ENCODE assay signal across 1 cellular context in the genomic region with DNA sequence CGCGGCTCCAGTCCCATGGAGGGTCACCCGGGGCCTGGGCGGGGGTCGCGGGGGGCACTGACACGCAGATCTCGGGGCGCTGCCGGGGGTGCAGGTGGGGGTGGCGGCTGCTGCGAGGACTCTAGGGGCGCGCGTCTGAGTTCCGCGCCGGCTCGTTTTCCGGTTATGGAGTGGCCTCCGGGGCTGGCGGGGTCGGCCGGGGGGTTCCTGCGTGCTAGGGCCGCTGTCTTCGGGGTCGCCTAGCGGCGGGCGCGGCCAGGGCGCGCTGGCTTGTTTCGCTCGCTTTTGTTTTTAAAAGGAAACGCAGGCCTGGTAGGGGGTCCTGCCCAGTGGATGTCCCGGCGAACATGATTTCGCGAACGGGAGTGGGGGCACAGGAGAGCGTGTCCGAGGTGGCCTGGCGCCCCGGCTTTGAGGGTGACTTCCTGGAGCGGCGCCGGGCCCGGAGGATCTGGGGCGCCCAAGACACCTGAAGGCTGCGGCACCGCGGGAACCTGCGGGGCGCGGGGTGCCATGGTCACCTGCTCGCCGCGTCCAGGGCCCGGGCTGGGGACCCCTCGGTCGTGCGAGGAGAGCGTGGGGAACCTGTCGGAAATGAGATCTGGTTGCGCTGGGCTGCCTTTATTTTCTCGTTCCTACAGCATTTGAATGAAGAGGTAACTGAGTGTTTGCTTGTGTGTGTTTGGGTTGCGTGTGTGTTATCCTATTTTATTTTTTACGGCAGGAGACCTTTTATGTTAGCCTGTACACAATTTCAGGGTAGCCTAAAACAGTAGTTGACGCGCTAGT.
A peak's percentile ranks its signal among the peaks of the same experiment; 100 is the strongest.
TF ChIP-seq lines count a peak whose summit lies in the region.

No MANE protein-coding gene starts in this region.

TF ChIP-seq in K562, 482 proteins besides CTCF, POLR2A, EP300 and RAD21 (continued from another document and continues in another):
- TF ChIP-seq, protein P1, sequence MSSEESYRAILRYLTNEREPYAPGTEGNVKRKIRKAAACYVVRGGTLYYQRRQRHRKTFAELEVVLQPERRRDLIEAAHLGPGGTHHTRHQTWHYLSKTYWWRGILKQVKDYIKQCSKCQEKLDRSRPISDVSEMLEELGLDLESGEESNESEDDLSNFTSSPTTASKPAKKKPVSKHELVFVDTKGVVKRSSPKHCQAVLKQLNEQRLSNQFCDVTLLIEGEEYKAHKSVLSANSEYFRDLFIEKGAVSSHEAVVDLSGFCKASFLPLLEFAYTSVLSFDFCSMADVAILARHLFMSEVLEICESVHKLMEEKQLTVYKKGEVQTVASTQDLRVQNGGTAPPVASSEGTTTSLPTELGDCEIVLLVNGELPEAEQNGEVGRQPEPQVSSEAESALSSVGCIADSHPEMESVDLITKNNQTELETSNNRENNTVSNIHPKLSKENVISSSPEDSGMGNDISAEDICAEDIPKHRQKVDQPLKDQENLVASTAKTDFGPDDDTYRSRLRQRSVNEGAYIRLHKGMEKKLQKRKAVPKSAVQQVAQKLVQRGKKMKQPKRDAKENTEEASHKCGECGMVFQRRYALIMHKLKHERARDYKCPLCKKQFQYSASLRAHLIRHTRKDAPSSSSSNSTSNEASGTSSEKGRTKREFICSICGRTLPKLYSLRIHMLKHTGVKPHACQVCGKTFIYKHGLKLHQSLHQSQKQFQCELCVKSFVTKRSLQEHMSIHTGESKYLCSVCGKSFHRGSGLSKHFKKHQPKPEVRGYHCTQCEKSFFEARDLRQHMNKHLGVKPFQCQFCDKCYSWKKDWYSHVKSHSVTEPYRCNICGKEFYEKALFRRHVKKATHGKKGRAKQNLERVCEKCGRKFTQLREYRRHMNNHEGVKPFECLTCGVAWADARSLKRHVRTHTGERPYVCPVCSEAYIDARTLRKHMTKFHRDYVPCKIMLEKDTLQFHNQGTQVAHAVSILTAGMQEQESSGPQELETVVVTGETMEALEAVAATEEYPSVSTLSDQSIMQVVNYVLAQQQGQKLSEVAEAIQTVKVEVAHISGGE (CRISPR knock-in tag; IDR thresholded peaks at IDR 0.05), result no peak
- TF ChIP-seq, protein P2, sequence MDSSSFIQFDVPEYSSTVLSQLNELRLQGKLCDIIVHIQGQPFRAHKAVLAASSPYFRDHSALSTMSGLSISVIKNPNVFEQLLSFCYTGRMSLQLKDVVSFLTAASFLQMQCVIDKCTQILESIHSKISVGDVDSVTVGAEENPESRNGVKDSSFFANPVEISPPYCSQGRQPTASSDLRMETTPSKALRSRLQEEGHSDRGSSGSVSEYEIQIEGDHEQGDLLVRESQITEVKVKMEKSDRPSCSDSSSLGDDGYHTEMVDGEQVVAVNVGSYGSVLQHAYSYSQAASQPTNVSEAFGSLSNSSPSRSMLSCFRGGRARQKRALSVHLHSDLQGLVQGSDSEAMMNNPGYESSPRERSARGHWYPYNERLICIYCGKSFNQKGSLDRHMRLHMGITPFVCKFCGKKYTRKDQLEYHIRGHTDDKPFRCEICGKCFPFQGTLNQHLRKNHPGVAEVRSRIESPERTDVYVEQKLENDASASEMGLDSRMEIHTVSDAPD (CRISPR knock-in tag; IDR thresholded peaks at IDR 0.05), result no peak
- TF ChIP-seq ZNF143 (CRISPR knock-in tag; IDR thresholded peaks at IDR 0.05) (no peak), CEBPG (CRISPR knock-in tag; IDR thresholded peaks at IDR 0.05) (no peak), CEBPG (tag; conservative IDR thresholded peaks at IDR 0.05 in 1 of 2, IDR thresholded peaks at IDR 0.05 in 1 of 2) (no peak), RB1 (IDR thresholded peaks at IDR 0.05; ENCODE audit: low read depth) (no peak), MLX (CRISPR knock-in tag; conservative IDR thresholded peaks at IDR 0.05) (no peak), ZNF76 (CRISPR knock-in tag; IDR thresholded peaks at IDR 0.05; ENCODE audit: borderline replicate concordance) (no peak), POLR2G (IDR thresholded peaks at IDR 0.05; ENCODE audit: low read depth, low read length) (peak; percentile 82), C11orf30 (IDR thresholded peaks at IDR 0.05; ENCODE audit: low read depth) (no peak), HMGN3 (IDR thresholded peaks at IDR 0.05; ENCODE audit: borderline replicate concordance, extremely low read depth, insufficient read length, low read depth, low read length) (peak; percentile 15), RBFOX2 (IDR thresholded peaks at IDR 0.05; ENCODE audit: low read depth, low read length) (peak; percentile 84), FOSL1 (tag; conservative IDR thresholded peaks at IDR 0.05) (0 out of 2 replicates have a peak, but pooled peaks have one; percentile 0), ZNF589 (CRISPR knock-in tag; IDR thresholded peaks at IDR 0.05; ENCODE audit: low read depth) (no peak), ZNF263 (CRISPR knock-in tag; IDR thresholded peaks at IDR 0.05; ENCODE audit: borderline replicate concordance) (peak; percentile 62), HES1 (IDR thresholded peaks at IDR 0.05; ENCODE audit: low read depth) (no peak), NR2C2 (CRISPR knock-in tag; IDR thresholded peaks at IDR 0.05) (no peak), NR2C2 (tag; IDR thresholded peaks at IDR 0.05) (0 out of 2 replicates have a peak, but pooled peaks have one; percentile 8), ZEB2 (IDR thresholded peaks at IDR 0.05) (no peak), ATF2 (CRISPR knock-in tag; IDR thresholded peaks at IDR 0.05) (no peak), U2AF2 (optimal IDR thresholded peaks at IDR 0.05; ENCODE audit: low read depth, low read length) (no peak), GTF2E2 (tag; IDR thresholded peaks at IDR 0.05) (0 out of 2 replicates have a peak, but pooled peaks have one; percentile 43), NFRKB (IDR thresholded peaks at IDR 0.05; ENCODE audit: low read depth) (no peak), MTA1 (IDR thresholded peaks at IDR 0.05; ENCODE audit: borderline replicate concordance) (no peak), STAG1 (CRISPR knock-in tag; IDR thresholded peaks at IDR 0.05; ENCODE audit: borderline replicate concordance) (no peak), WHSC1 (IDR thresholded peaks at IDR 0.05; ENCODE audit: low read length) (no peak), GABPB2 (CRISPR knock-in tag; conservative IDR thresholded peaks at IDR 0.05) (no peak), DMBX1 (CRISPR knock-in tag; IDR thresholded peaks at IDR 0.05; ENCODE audit: borderline replicate concordance) (no peak), ZNF830 (CRISPR knock-in tag; IDR thresholded peaks at IDR 0.05) (0 out of 2 replicates have a peak, but pooled peaks have one; percentile 73), ARID1B (IDR thresholded peaks at IDR 0.05) (no peak), ZC3H8 (IDR thresholded peaks at IDR 0.05) (no peak), XRCC4 (IDR thresholded peaks at IDR 0.05; ENCODE audit: extremely low read depth, insufficient read depth, insufficient read length) (no peak), ZBED1 (IDR thresholded peaks at IDR 0.05) (no peak), ZNF785 (CRISPR knock-in tag; IDR thresholded peaks at IDR 0.05) (no peak)
- TF ChIP-seq, protein P3, sequence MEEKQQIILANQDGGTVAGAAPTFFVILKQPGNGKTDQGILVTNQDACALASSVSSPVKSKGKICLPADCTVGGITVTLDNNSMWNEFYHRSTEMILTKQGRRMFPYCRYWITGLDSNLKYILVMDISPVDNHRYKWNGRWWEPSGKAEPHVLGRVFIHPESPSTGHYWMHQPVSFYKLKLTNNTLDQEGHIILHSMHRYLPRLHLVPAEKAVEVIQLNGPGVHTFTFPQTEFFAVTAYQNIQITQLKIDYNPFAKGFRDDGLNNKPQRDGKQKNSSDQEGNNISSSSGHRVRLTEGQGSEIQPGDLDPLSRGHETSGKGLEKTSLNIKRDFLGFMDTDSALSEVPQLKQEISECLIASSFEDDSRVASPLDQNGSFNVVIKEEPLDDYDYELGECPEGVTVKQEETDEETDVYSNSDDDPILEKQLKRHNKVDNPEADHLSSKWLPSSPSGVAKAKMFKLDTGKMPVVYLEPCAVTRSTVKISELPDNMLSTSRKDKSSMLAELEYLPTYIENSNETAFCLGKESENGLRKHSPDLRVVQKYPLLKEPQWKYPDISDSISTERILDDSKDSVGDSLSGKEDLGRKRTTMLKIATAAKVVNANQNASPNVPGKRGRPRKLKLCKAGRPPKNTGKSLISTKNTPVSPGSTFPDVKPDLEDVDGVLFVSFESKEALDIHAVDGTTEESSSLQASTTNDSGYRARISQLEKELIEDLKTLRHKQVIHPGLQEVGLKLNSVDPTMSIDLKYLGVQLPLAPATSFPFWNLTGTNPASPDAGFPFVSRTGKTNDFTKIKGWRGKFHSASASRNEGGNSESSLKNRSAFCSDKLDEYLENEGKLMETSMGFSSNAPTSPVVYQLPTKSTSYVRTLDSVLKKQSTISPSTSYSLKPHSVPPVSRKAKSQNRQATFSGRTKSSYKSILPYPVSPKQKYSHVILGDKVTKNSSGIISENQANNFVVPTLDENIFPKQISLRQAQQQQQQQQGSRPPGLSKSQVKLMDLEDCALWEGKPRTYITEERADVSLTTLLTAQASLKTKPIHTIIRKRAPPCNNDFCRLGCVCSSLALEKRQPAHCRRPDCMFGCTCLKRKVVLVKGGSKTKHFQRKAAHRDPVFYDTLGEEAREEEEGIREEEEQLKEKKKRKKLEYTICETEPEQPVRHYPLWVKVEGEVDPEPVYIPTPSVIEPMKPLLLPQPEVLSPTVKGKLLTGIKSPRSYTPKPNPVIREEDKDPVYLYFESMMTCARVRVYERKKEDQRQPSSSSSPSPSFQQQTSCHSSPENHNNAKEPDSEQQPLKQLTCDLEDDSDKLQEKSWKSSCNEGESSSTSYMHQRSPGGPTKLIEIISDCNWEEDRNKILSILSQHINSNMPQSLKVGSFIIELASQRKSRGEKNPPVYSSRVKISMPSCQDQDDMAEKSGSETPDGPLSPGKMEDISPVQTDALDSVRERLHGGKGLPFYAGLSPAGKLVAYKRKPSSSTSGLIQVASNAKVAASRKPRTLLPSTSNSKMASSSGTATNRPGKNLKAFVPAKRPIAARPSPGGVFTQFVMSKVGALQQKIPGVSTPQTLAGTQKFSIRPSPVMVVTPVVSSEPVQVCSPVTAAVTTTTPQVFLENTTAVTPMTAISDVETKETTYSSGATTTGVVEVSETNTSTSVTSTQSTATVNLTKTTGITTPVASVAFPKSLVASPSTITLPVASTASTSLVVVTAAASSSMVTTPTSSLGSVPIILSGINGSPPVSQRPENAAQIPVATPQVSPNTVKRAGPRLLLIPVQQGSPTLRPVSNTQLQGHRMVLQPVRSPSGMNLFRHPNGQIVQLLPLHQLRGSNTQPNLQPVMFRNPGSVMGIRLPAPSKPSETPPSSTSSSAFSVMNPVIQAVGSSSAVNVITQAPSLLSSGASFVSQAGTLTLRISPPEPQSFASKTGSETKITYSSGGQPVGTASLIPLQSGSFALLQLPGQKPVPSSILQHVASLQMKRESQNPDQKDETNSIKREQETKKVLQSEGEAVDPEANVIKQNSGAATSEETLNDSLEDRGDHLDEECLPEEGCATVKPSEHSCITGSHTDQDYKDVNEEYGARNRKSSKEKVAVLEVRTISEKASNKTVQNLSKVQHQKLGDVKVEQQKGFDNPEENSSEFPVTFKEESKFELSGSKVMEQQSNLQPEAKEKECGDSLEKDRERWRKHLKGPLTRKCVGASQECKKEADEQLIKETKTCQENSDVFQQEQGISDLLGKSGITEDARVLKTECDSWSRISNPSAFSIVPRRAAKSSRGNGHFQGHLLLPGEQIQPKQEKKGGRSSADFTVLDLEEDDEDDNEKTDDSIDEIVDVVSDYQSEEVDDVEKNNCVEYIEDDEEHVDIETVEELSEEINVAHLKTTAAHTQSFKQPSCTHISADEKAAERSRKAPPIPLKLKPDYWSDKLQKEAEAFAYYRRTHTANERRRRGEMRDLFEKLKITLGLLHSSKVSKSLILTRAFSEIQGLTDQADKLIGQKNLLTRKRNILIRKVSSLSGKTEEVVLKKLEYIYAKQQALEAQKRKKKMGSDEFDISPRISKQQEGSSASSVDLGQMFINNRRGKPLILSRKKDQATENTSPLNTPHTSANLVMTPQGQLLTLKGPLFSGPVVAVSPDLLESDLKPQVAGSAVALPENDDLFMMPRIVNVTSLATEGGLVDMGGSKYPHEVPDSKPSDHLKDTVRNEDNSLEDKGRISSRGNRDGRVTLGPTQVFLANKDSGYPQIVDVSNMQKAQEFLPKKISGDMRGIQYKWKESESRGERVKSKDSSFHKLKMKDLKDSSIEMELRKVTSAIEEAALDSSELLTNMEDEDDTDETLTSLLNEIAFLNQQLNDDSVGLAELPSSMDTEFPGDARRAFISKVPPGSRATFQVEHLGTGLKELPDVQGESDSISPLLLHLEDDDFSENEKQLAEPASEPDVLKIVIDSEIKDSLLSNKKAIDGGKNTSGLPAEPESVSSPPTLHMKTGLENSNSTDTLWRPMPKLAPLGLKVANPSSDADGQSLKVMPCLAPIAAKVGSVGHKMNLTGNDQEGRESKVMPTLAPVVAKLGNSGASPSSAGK (IDR thresholded peaks at IDR 0.05), result no peak
- TF ChIP-seq, protein P4, sequence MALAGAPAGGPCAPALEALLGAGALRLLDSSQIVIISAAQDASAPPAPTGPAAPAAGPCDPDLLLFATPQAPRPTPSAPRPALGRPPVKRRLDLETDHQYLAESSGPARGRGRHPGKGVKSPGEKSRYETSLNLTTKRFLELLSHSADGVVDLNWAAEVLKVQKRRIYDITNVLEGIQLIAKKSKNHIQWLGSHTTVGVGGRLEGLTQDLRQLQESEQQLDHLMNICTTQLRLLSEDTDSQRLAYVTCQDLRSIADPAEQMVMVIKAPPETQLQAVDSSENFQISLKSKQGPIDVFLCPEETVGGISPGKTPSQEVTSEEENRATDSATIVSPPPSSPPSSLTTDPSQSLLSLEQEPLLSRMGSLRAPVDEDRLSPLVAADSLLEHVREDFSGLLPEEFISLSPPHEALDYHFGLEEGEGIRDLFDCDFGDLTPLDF (CRISPR knock-in tag; IDR thresholded peaks at IDR 0.05), result peak; percentile 35; the same call in 1 of the 2 replicates
- TF ChIP-seq, protein P5, sequence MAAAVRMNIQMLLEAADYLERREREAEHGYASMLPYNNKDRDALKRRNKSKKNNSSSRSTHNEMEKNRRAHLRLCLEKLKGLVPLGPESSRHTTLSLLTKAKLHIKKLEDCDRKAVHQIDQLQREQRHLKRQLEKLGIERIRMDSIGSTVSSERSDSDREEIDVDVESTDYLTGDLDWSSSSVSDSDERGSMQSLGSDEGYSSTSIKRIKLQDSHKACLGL (CRISPR knock-in tag; IDR thresholded peaks at IDR 0.05; ENCODE audit: borderline replicate concordance, poor library complexity, severe bottlenecking), result no peak
